In genomic region chr11:6612008-6612815, GRCh38 we compare ENCODE assay signal across 8 cellular contexts. TPM values are rescaled to one million over a fixed set of nuclear protein-coding genes. Genes with fewer than 3 reads are reported as not detected.
DNase-seq lines count a peak whose midpoint lies in the region; ATAC-seq and TF ChIP-seq lines count a peak whose summit lies in the region.

Gene TAF10 (minus strand): TSS chr11:6612216. CDS start chr11:6612189, 27 bp downstream.

- H3K27ac ChIP-seq in VCaP (peak within 1 kb of the TSS; percentile 96), skeletal muscle tissue (ENCODE audit: low read depth, low read length) (peak within 1 kb of the TSS; percentile 90)

- CTCF ChIA-PET in AG04449 (lab: Yijun Ruan, JAX): interaction anchor here (0.6 to 3.1 kb wide), 7 partner anchors 7 to 106 kb away, joined by 3 to 23 read pairs (median 3); partner anchors contain the start of gene MRPL17

- H3K4me3 ChIP-seq in AG04449 (ENCODE audit: low read depth, low read length) (peak within 1 kb of the TSS; percentile 72), iPS-18c (ENCODE audit: insufficient read depth, low read depth, low read length) (peak within 1 kb of the TSS; percentile 90), skeletal muscle tissue (ENCODE audit: low read length in 3 of 3) (peak within 1 kb of the TSS; percentile 66 to 93 (median 74))

- POLR2A ChIA-PET in AG04449 (lab: Yijun Ruan, JAX): interaction anchor here (0.7 to 1.4 kb wide), 13 partner anchors 9 to 233 kb away, joined by 3 to 5 read pairs (median 4); partner anchors contain the start of genes ARFIP2, RRP8 and TIMM10B

- H3K36me3 ChIP-seq in skeletal muscle tissue (ENCODE audit: control insufficient read depth in 3 of 3, insufficient read depth in 3 of 3, low read length in 3 of 3): peaks cover 67 to 75% (median 70%) of the 10 kb centered on the region in 3 donors

- peak; percentile 75 for DNase-seq in AG04449 (ENCODE audit: low read depth, low spot score)
- DNase-seq in NCI-H2196 treated with DMSO at 0.1 percent for 48 hours (lab: John Stamatoyannopoulos, UW; ENCODE audit: unreplicated experiment): peak; percentile 94
- DNase-seq in T47D (ENCODE audit: low read depth in 1 of 2, low spot score in 1 of 2): peak; percentile 69 to 95

- no peak for TF ChIP-seq CTCF in AG04449 (IDR thresholded peaks at IDR 0.05; ENCODE audit: insufficient read depth, low read length, missing control alignments)
- no peak for TF ChIP-seq CTCF in VCaP (conservative IDR thresholded peaks at IDR 0.05)

- peak; percentile 81 for ATAC-seq in GM18873 (IDR thresholded peaks at IDR 0.05; ENCODE audit: low FRiP score, unreplicated experiment)
- ATAC-seq in HG03135 (IDR thresholded peaks at IDR 0.05; ENCODE audit: unreplicated experiment): peak; percentile 86

- H3K27me3 ChIP-seq in skeletal muscle tissue (ENCODE audit: control insufficient read depth in 3 of 3, insufficient read depth in 3 of 3, low read length in 3 of 3): no peaks in the 10 kb centered on the region

- H3K9me3 ChIP-seq in iPS-18c (ENCODE audit: control insufficient read depth, insufficient read depth, low read length) (no peaks in the 10 kb centered on the region), skeletal muscle tissue (ENCODE audit: control insufficient read depth in 3 of 3, low read length in 3 of 3) (no peaks in the 10 kb centered on the region)

- in situ Hi-C loops in T47D (cut with HindIII; ENCODE audit: low pct_unique_long_range_greater_than_20kb, low sequenced_read_pairs): no loop called here

- H3K9ac ChIP-seq in skeletal muscle tissue (ENCODE audit: low read depth in 1 of 3, low read length in 3 of 3): peak within 1 kb of the TSS; percentile 84 to 99 (median 98)

- peaks cover 24 to 47% (median 38%) of the 10 kb centered on the region in 3 donors for H3K4me1 ChIP-seq in skeletal muscle tissue (ENCODE audit: control insufficient read depth in 3 of 3, insufficient read depth in 3 of 3, low read length in 3 of 3)

RNA-seq across cellular contexts. Expression of gene TAF10, which starts in this region (rescaled TPM):
- total RNA-seq in skeletal muscle tissue: 19.8 TPM

Comparison
In these comparisons a context has a peak if more than half of its experiments do, and no peak if none do; other contexts are left out.
1. Peak in every context shown above with its lines: DNase-seq, ATAC-seq, H3K4me3 ChIP-seq and H3K27ac ChIP-seq.